ENCODE assay signal across 25 cellular contexts in genomic region chr13:21934309-21934708, GRCh38.
DNase-seq lines count a peak whose midpoint lies in the region; ATAC-seq, FAIRE-seq and TF ChIP-seq lines count a peak whose summit lies in the region.
"Had no signal": no experiment of that assay in that cellular context is flagged by ENCODE, and none has a peak within 500 bp of the region (broad histone marks: within the 10 kb centered on the region; RNA-seq: fewer than 3 reads in every experiment).

No MANE protein-coding gene starts in this region.

- H3K4me3 ChIP-seq in left ventricle myocardium inferior: no peak overlapping the region
- H3K4me3 ChIP-seq in thyroid gland (replicated peaks in 1 of 3): no peak overlapping the region
- H3K4me3 ChIP-seq: esophagus muscularis mucosa, heart left ventricle, ovary, tibial nerve had no signal

- H3K4me1 ChIP-seq in left ventricle myocardium inferior: no peaks in the 10 kb centered on the region
- H3K4me1 ChIP-seq in thyroid gland: peaks cover 5 to 11% of the 10 kb centered on the region in 2 donors
- H3K4me1 ChIP-seq: esophagus muscularis mucosa, foreskin keratinocyte, heart left ventricle, tibial nerve had no signal

- DNase-seq in Right ventricle myocardium inferior (ENCODE audit: missing footprints): no peak
- no peak for DNase-seq in left ventricle myocardium inferior
- peak; percentile 50 to 59 for DNase-seq in NCI-H187 (lab: John Stamatoyannopoulos, UW)
- peak; percentile 84 for DNase-seq in NCI-H510A treated with DMSO at 0.1 percent for 48 hours (lab: John Stamatoyannopoulos, UW)
- DNase-seq in thyroid gland: peak; percentile 4 to 25
- DNase-seq in urothelium cell line (ENCODE audit: low spot score): no peak
- DNase-seq in islet precursor cell: no peak
- no peak for DNase-seq in activated CD4-positive, CD25-positive, alpha-beta regulatory T cell treated with anti-CD3 and anti-CD28 coated beads, Interleukin-2, amount 50 U/mL, for 72 hours
- DNase-seq: activated CD4-positive, alpha-beta T cell treated with anti-CD3 and anti-CD28 coated beads, Interleukin-2, amount 50 U/mL, for 1 hour; activated T-cell treated with anti-CD3 and anti-CD28 coated beads, Interleukin-2, amount 50 U/mL, for 4 hours; CD4-positive, alpha-beta T cell; central memory CD4-positive, alpha-beta T cell; DMS 273 treated with DMSO at 0.1 percent for 48 hours; endodermal cell; foreskin keratinocyte; GDM1; heart left ventricle; kidney glomerular epithelial cell; nephron progenitor cell; ovary; stimulated activated CD4-positive, alpha-beta T cell treated with anti-CD3 and anti-CD28 coated beads, Interleukin-2, amount 100 ng/mL, for 24 hours had no signal

- H3K27me3 ChIP-seq in left ventricle myocardium inferior (ENCODE audit: low read depth) (peaks cover 8% of the 10 kb centered on the region), thyroid gland (no peaks in the 10 kb centered on the region)
- H3K27me3 ChIP-seq: esophagus muscularis mucosa, foreskin keratinocyte, heart left ventricle, ovary, tibial nerve had no signal

- TF ChIP-seq POLR2A in thyroid gland (IDR thresholded peaks at IDR 0.05): no peak

- TF ChIP-seq CTCF in left ventricle myocardium inferior (IDR thresholded peaks at IDR 0.05; ENCODE audit: borderline replicate concordance) (no peak), thyroid gland (IDR thresholded peaks at IDR 0.05) (no peak)

- ATAC-seq in Right ventricle myocardium inferior: peak; percentile 16
- ATAC-seq: activated T-cell treated with anti-CD3 and anti-CD28 coated beads, Interleukin-2, amount 50 U/mL, for 4 hours; foreskin keratinocyte; heart left ventricle had no signal

- H3K27ac ChIP-seq in left ventricle myocardium inferior (replicated peaks) (no peak overlapping the region), thyroid gland (no peak overlapping the region)
- H3K27ac ChIP-seq: esophagus muscularis mucosa, foreskin keratinocyte, heart left ventricle, ovary, tibial nerve had no signal

- 35 to 50% methylated on average over 9 of the region's 9 CpGs for WGBS in thyroid gland, 2 donors

- H3K36me3 ChIP-seq in left ventricle myocardium inferior (no peaks in the 10 kb centered on the region), thyroid gland (no peaks in the 10 kb centered on the region)
- H3K36me3 ChIP-seq: esophagus muscularis mucosa, heart left ventricle, ovary, tibial nerve had no signal

- intact Hi-C loops in Right ventricle myocardium inferior (cut with DNase I): no loop called here
- intact Hi-C loops in left ventricle myocardium inferior (cut with micrococcal nuclease): no loop called here
- intact Hi-C loops in thyroid gland (cut with DNase I): no loop called here

- H3K9me3 ChIP-seq in left ventricle myocardium inferior (replicated peaks) (no peaks in the 10 kb centered on the region), thyroid gland (no peaks in the 10 kb centered on the region)
- H3K9me3 ChIP-seq: esophagus muscularis mucosa, ovary, tibial nerve had no signal

- no peak for FAIRE-seq in urothelium cell line (lab: Jason Lieb, UNC)
- FAIRE-seq: A204.1, H1 had no signal

Comparison
In these comparisons a context has a peak if more than half of its experiments do, and no peak if none do; other contexts are left out.
1. DNase-seq: peak in NCI-H187 (2 of 2), NCI-H510A treated with DMSO at 0.1 percent for 48 hours (single experiment) and thyroid gland (2 of 2); none in Right ventricle myocardium inferior (single experiment), left ventricle myocardium inferior (single experiment), urothelium cell line (single experiment), islet precursor cell (single experiment) and activated CD4-positive, CD25-positive, alpha-beta regulatory T cell treated with anti-CD3 and anti-CD28 coated beads, Interleukin-2, amount 50 U/mL, for 72 hours (single experiment).